In the genomic region with DNA sequence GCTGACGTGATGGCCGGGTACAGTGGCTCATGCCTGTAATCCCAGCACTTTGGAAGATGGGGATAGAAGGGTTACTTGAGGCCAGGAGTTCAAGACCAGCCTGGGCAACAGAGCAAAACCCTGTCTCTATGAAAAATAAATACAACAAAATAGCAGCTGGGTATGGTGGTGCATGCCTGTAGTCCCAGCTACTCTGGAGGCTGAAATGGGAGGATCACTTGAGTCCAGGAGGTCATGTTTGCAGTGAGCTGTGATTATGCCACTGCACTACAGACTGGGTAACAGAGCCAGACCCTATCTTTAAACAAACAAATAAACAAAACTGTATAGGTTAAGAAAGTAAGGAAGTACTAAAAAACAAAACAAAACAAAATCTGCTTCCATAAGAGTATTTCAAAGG, we compare ENCODE assay signal across 28 cellular contexts.
"Had no signal": no experiment of that assay in that cellular context is flagged by ENCODE, and none has a peak within 500 bp of the region (broad histone marks: within the 10 kb centered on the region; RNA-seq: fewer than 3 reads in every experiment).

No MANE protein-coding gene starts in this region.

- H3K4me2 ChIP-seq: hepatocyte had no signal

- H3K27ac ChIP-seq: colonic mucosa, coronary artery, dorsolateral prefrontal cortex, epithelial cell of prostate, esophagus muscularis mucosa, esophagus squamous epithelium, foreskin keratinocyte, gastrocnemius medialis, gastroesophageal sphincter, heart left ventricle, heart right ventricle, hepatocyte had no signal

- H3K4me3 ChIP-seq: colonic mucosa, coronary artery, dorsolateral prefrontal cortex, esophagus muscularis mucosa, esophagus squamous epithelium, gastrocnemius medialis, gastroesophageal sphincter, heart left ventricle, heart right ventricle, hepatocyte had no signal

- ATAC-seq: effector memory CD8-positive, alpha-beta T cell; esophagus mucosa; foreskin keratinocyte; gastrocnemius medialis; gastroesophageal sphincter; heart left ventricle; heart right ventricle had no signal

- H3K4me1 ChIP-seq: colonic mucosa, foreskin keratinocyte, gastrocnemius medialis, gastroesophageal sphincter had no signal

- H2AFZ ChIP-seq: hepatocyte had no signal

- H3K9me3 ChIP-seq: colonic mucosa, esophagus muscularis mucosa, esophagus squamous epithelium, gastroesophageal sphincter had no signal

- DNase-seq: colonic mucosa; cortex of kidney; dermis blood vessel endothelial cell; dorsolateral prefrontal cortex; effector CD4-positive, alpha-beta T cell; effector CD8-positive, alpha-beta T cell; effector memory CD4-positive, alpha-beta T cell; effector memory CD8-positive, alpha-beta T cell; endodermal cell; erythroblast; esophagus squamous epithelium; foreskin fibroblast; foreskin keratinocyte; foreskin melanocyte; gastrocnemius medialis; glutamatergic neuron; head of caudate nucleus; heart left ventricle; heart right ventricle had no signal

- H3K36me3 ChIP-seq: colonic mucosa, esophagus muscularis mucosa, esophagus squamous epithelium, gastrocnemius medialis, gastroesophageal sphincter, heart left ventricle, heart right ventricle had no signal

- H3K27me3 ChIP-seq: colonic mucosa, dorsolateral prefrontal cortex, gastrocnemius medialis, hepatocyte had no signal

- H3K79me2 ChIP-seq: hepatocyte had no signal

- FAIRE-seq: endometrium, endothelial cell of umbilical vein, frontal cortex had no signal
